In genomic region chr11:112248216-112248615, GRCh38 we compare ENCODE assay signal across 23 cellular contexts. TPM values are rescaled to one million over a fixed set of nuclear protein-coding genes. Genes with fewer than 3 reads are reported as not detected.
DNase-seq lines count a peak whose midpoint lies in the region; ATAC-seq and TF ChIP-seq lines count a peak whose summit lies in the region.
"Had no signal": no experiment of that assay in that cellular context is flagged by ENCODE, and none has a peak within 500 bp of the region (broad histone marks: within the 10 kb centered on the region; RNA-seq: fewer than 3 reads in every experiment).

No MANE protein-coding gene starts in this region.

- peaks cover 5% of the 10 kb centered on the region for H3K27me3 Mint-ChIP-seq in HFFc6 (ENCODE audit: insufficient read depth)
- H3K27me3 Mint-ChIP-seq: activated B cell treated with CpG ODN at 0.5 μM for 24 hours; activated CD8-positive, alpha-beta T cell treated with anti-CD3 and anti-CD28 coated beads for 36 hours had no signal

- H3K4me1 Mint-ChIP-seq in HFFc6 (ENCODE audit: low read depth), result peaks cover 14% of the 10 kb centered on the region
- H3K4me1 Mint-ChIP-seq: activated B cell treated with CpG ODN at 0.5 μM for 24 hours; CD8-positive, alpha-beta memory T cell had no signal

- no peak overlapping the region for H3K27ac ChIP-seq in RWPE2 (ENCODE audit: poor library complexity, severe bottlenecking)
- H3K27ac ChIP-seq: neutrophil, thoracic aorta had no signal

- H3K4me3 Mint-ChIP-seq in HFFc6, result no peak overlapping the region
- H3K4me3 Mint-ChIP-seq: activated B cell treated with CpG ODN at 0.5 μM for 24 hours; activated CD8-positive, alpha-beta T cell treated with anti-CD3 and anti-CD28 coated beads for 36 hours; CD8-positive, alpha-beta memory T cell had no signal

- H3K36me3 ChIP-seq in RWPE2 (ENCODE audit: low read depth), result no peaks in the 10 kb centered on the region
- H3K36me3 ChIP-seq: thoracic aorta had no signal

- no peaks in the 10 kb centered on the region for H3K27me3 ChIP-seq in RWPE2 (ENCODE audit: insufficient read depth, poor library complexity, severe bottlenecking)
- H3K27me3 ChIP-seq: neutrophil had no signal

- peaks cover 4% of the 10 kb centered on the region for H3K4me1 ChIP-seq in RWPE2 (ENCODE audit: insufficient read depth, poor library complexity, severe bottlenecking)

- no peaks in the 10 kb centered on the region for H3K9me3 ChIP-seq in RWPE2 (ENCODE audit: severe bottlenecking)
- H3K9me3 ChIP-seq: neutrophil, thoracic aorta had no signal

- no peaks in the 10 kb centered on the region for H3K9me3 Mint-ChIP-seq in HFFc6
- H3K9me3 Mint-ChIP-seq: activated B cell treated with CpG ODN at 0.5 μM for 24 hours had no signal

- H3K27ac Mint-ChIP-seq in HFFc6, result no peak overlapping the region
- H3K27ac Mint-ChIP-seq: activated B cell treated with CpG ODN at 0.5 μM for 24 hours; activated CD8-positive, alpha-beta T cell treated with anti-CD3 and anti-CD28 coated beads for 36 hours; CD8-positive, alpha-beta memory T cell had no signal

- no peak for TF ChIP-seq CTCF in HFFc6 (IDR thresholded peaks at IDR 0.05)
- TF ChIP-seq CTCF in RWPE2 (IDR thresholded peaks at IDR 0.05; ENCODE audit: poor library complexity, severe bottlenecking), result no peak

- DNase-seq in HFFc6 (peak; percentile 35), RWPE2 (ENCODE audit: low spot score) (no peak), fibroblast of gingiva (ENCODE audit: low read depth) (peak; percentile 34), pons (ENCODE audit: low spot score) (peak; percentile 12), LoVo (ENCODE audit: low spot score) (no peak)
- DNase-seq: activated B cell treated with CpG ODN at 0.5 μM for 24 hours; activated CD8-positive, alpha-beta T cell treated with anti-CD3 and anti-CD28 coated beads for 36 hours; activated gamma-delta T cell; caudate nucleus; CD8-positive, alpha-beta memory T cell; kidney; NCI-H1417; NCI-H510A; stimulated activated CD4-positive, alpha-beta T cell treated with anti-CD3 and anti-CD28 coated beads, Interleukin-4, amount 100 ng/mL, for 1 hour; stimulated activated naive CD4-positive, alpha-beta T cell treated with Interleukin-2 at 50 U/mL for 16 hours had no signal

- peaks cover 10% of the 10 kb centered on the region for H3K36me3 Mint-ChIP-seq in HFFc6 (ENCODE audit: low read depth)

- H3K4me3 ChIP-seq in RWPE2 (ENCODE audit: severe bottlenecking), result no peak overlapping the region
- H3K4me3 ChIP-seq: lung, smooth muscle cell, thoracic aorta had no signal

- ATAC-seq in RWPE2 (ENCODE audit: low read depth) (0 out of 3 replicates have a peak, but pooled peaks have one; percentile 21), GM18909 (IDR thresholded peaks at IDR 0.05; ENCODE audit: poor library complexity, unreplicated experiment) (no peak), GM21526 (IDR thresholded peaks at IDR 0.05; ENCODE audit: low FRiP score, unreplicated experiment) (no peak), GM19455 (IDR thresholded peaks at IDR 0.05; ENCODE audit: unreplicated experiment) (no peak)
- ATAC-seq: activated CD8-positive, alpha-beta T cell treated with anti-CD3 and anti-CD28 coated beads for 36 hours had no signal

RNA-seq across cellular contexts. Expression of gene PLET1, which starts 12.4 kb away (rescaled TPM):
- total RNA-seq in HFFc6 (2021; fragmentation: NEBNext Ultra II Directional; extraction: Animal tissue kit (Norgen Biotek cat#: 25700)), result not detected
- total RNA-seq: activated B cell treated with CpG ODN at 0.5 μM for 24 hours; activated CD8-positive, alpha-beta T cell treated with anti-CD3 and anti-CD28 coated beads for 36 hours; CD8-positive, alpha-beta memory T cell; kidney; lung; pulmonary artery endothelial cell; smooth muscle cell; thoracic aorta had no signal

RNA-seq across cellular contexts. Expression of gene PTS, which starts 22.0 kb away (rescaled TPM):
- total RNA-seq in HFFc6 (2021; fragmentation: NEBNext Ultra II Directional; extraction: Animal tissue kit (Norgen Biotek cat#: 25700)), result 10 to 100 TPM; 73.1 to 78.9 (median 75.7) TPM

Comparison
In these comparisons a context has a peak if more than half of its experiments do, and no peak if none do; other contexts are left out.
1. DNase-seq: peak in HFFc6 (single experiment), fibroblast of gingiva (single experiment) and pons (single experiment); none in RWPE2 (single experiment) and LoVo (single experiment).